11 cellular contexts compared by ENCODE assay signal in the genomic region with DNA sequence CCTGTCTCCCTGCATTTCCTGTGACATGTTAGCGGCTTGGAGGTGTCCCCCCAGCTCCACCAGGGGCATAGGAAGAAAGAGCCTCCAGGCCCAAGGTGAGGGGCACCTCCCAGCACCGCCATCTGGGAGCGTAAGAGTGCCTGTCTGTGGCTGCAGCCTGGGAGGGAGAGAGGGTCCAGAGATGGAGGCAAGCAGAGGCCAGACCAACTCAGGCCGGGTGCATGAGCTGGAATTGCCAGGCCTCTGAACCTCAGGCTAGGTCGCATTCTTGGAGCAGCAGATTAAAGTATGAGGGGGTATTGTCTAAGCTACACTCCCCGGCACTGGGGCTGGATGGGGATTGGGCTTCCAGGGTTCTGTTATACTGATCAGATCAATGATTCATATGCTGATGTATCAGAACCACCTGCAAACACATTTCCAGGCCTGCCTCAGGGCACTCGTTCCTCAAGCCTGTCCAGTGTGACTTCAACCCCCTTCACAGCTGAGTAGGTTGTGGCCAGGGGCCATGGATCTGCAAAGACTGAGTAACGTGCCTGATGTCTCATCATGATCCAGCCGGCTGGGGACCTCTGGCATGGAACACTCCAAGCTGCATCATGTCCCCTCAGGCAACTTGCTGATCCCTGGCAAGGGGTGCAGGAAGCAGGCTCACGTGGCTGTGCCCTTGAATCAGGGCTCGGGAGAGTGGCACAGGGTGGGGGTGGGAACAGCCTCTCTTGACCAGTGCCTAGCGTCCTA.
DNase-seq lines count a peak whose midpoint lies in the region; ATAC-seq, FAIRE-seq and TF ChIP-seq lines count a peak whose summit lies in the region.
"Had no signal": no experiment of that assay in that cellular context is flagged by ENCODE, and none has a peak within 500 bp of the region (broad histone marks: within the 10 kb centered on the region; RNA-seq: fewer than 3 reads in every experiment).

No MANE protein-coding gene starts in this region.

- RAD21 ChIA-PET in HCT116 (lab: Charles Lee; ENCODE audit: low non-redundant PET in 1 of 2, low total read pairs in 2 of 2, uncharacterized antibody in 2 of 2, unreplicated experiment in 2 of 2) = no interaction called here

- H3K79me2 ChIP-seq in HCT116 (ENCODE audit: insufficient read depth, low read length) = no peaks in the 10 kb centered on the region
- no peaks in the 10 kb centered on the region for H3K79me2 ChIP-seq in HepG2 (ENCODE audit: insufficient read depth, low read length)

- CTCF ChIA-PET in HCT116 (lab: Charles Lee) (no interaction called here), HepG2 (lab: Yijun Ruan, JAX; ENCODE audit: low intra/inter-chr PET ratio, low total read pairs) (no interaction called here)

- H3K9me3 ChIP-seq in HCT116 (ENCODE audit: control insufficient read depth in 1 of 2, insufficient read depth in 1 of 2, low read depth in 1 of 2, low read length in 2 of 2) (peaks cover 0 to 5% of the 10 kb centered on the region in 2 experiments; a peak in 1 of 4 replicates), HepG2 (ENCODE audit: low read length) (peaks cover 5% of the 10 kb centered on the region)

- H3K9me2 ChIP-seq in HCT116 (ENCODE audit: insufficient read depth) = no peaks in the 10 kb centered on the region

- H2AFZ ChIP-seq in HCT116 (ENCODE audit: low read depth, low read length, poor library complexity, severe bottlenecking) (no peak overlapping the region), HepG2 (ENCODE audit: low read length) (no peak overlapping the region)

- H3K36me3 Mint-ChIP-seq in glutamatergic neuron (ENCODE audit: unreplicated experiment) = no peaks in the 10 kb centered on the region

- no peak overlapping the region; the same call in 1 of the 2 replicates for H3K9ac ChIP-seq in HCT116 (ENCODE audit: low read length)
- H3K9ac ChIP-seq in HepG2 (ENCODE audit: insufficient read depth, low read depth, low read length) = peak overlapping the region; percentile 77

- TF ChIP-seq POLR2A in HCT116 (IDR thresholded peaks at IDR 0.05; ENCODE audit: borderline replicate concordance, extremely low read depth, insufficient read depth, insufficient read length) (no peak), HepG2 (IDR thresholded peaks at IDR 0.05; ENCODE audit: insufficient read depth in 1 of 2, low read depth in 2 of 2, low read length in 2 of 2) (no peak)

- H3K36me3 ChIP-seq in HCT116 (ENCODE audit: control insufficient read depth in 1 of 2, insufficient read depth in 2 of 2, low read length in 2 of 2) = no peaks in the 10 kb centered on the region
- no peaks in the 10 kb centered on the region for H3K36me3 ChIP-seq in HepG2 (replicated peaks in 1 of 2; ENCODE audit: control insufficient read depth in 1 of 2, insufficient read depth in 2 of 2, low read length in 2 of 2)

- H3K27ac Mint-ChIP-seq in glutamatergic neuron (ENCODE audit: unreplicated experiment) = no peak overlapping the region

- POLR2A ChIA-PET in HCT116 (lab: Charles Lee) = interaction anchor here (1.4 to 5.8 kb wide), 2 partner anchors 10 to 129 kb away, joined by 3 to 70 read pairs; a partner anchor contains a TSS
- POLR2A ChIA-PET in HepG2 (lab: Yijun Ruan, JAX) = interaction anchor here (0.7 to 36.8 kb wide), 10 partner anchors 7 to 138 kb away, joined by 3 to 1537 read pairs (median 30); a partner anchor contains a TSS

- intact Hi-C loops in HCT116 (cut with micrococcal nuclease) = no loop called here
- intact Hi-C loops in HepG2 (cut with micrococcal nuclease; ENCODE audit: unreplicated experiment) = loop anchor here (2.0 kb wide), 1 partner anchor 57 kb away; no protein-coding TSS in a partner anchor

- no peaks in the 10 kb centered on the region for H3K27me3 ChIP-seq in HCT116 (ENCODE audit: insufficient read depth, low read length)
- H3K27me3 ChIP-seq in HepG2 (ENCODE audit: control insufficient read depth in 1 of 2, insufficient read depth in 2 of 2, low read length in 2 of 2) = no peaks in the 10 kb centered on the region

- TF ChIP-seq CTCF in AG09319 (IDR thresholded peaks at IDR 0.05; ENCODE audit: low read depth, low read length) = no peak
- TF ChIP-seq CTCF in HCT116 (IDR thresholded peaks at IDR 0.05 in 2 of 3, conservative IDR thresholded peaks at IDR 0.05 in 1 of 3; ENCODE audit: borderline replicate concordance in 1 of 3, insufficient read depth in 1 of 3, low read depth in 2 of 3, low read length in 2 of 3) = no peak
- TF ChIP-seq CTCF in HepG2 (CRISPR knock-in tag; IDR thresholded peaks at IDR 0.05) = no peak
- no peak for TF ChIP-seq CTCF in glutamatergic neuron (IDR thresholded peaks at IDR 0.05; ENCODE audit: partially characterized antibody, unreplicated experiment)

- ATAC-seq in HCT116 (no peak), HepG2 (no peak), HG02588 (IDR thresholded peaks at IDR 0.05; ENCODE audit: unreplicated experiment) (no peak), HG02840 (IDR thresholded peaks at IDR 0.05; ENCODE audit: low FRiP score, unreplicated experiment) (no peak)

- H3K9me3 Mint-ChIP-seq in glutamatergic neuron (ENCODE audit: unreplicated experiment) = peaks cover 4% of the 10 kb centered on the region

- H3K4me2 ChIP-seq in HCT116 (ENCODE audit: low read length) (peak overlapping the region; percentile 59; the same call in 1 of the 2 replicates), HepG2 (ENCODE audit: low read depth, low read length) (no peak overlapping the region)

- no peak for TF ChIP-seq EP300 in HepG2 (IDR thresholded peaks at IDR 0.05; ENCODE audit: low read depth in 2 of 2, low read length in 2 of 2)
- no peak for TF ChIP-seq EP300 in HepG2 (CRISPR knock-in tag; IDR thresholded peaks at IDR 0.05; ENCODE audit: borderline replicate concordance)

- FAIRE-seq in HepG2 (lab: Jason Lieb, UNC) = no peak

- H3K4me3 Mint-ChIP-seq in glutamatergic neuron (ENCODE audit: unreplicated experiment) = no peak overlapping the region

- H3K27me3 Mint-ChIP-seq in glutamatergic neuron (ENCODE audit: unreplicated experiment) = peaks cover 8% of the 10 kb centered on the region

- H4K20me1 ChIP-seq in HCT116 (ENCODE audit: insufficient read depth) = no peaks in the 10 kb centered on the region
- H4K20me1 ChIP-seq in HepG2 (ENCODE audit: insufficient read depth, low read length) = no peaks in the 10 kb centered on the region

- WGBS in HepG2 (ENCODE audit: low lambda C conversion rate) = 87% methylated on average over 10 of the region's 12 CpGs

- DNase-seq in AG09319 (ENCODE audit: extremely low read depth, low read depth) (peak; percentile 38), HCT116 (ENCODE audit: low read depth, low spot score) (no peak), amniotic stem cell (lab: John Stamatoyannopoulos, UW) (peak; percentile 81), HepG2 (ENCODE audit: low spot score) (no peak), glutamatergic neuron (no peak), NCI-H2107 (lab: John Stamatoyannopoulos, UW) (no peak)
- DNase-seq: activated CD4-positive, alpha-beta T cell treated with anti-CD3 and anti-CD28 coated beads, Interleukin-2, amount 50 U/mL, for 48 hours; effector memory CD4-positive, alpha-beta T cell; NCI-H510A treated with DMSO at 0.1 percent for 48 hours had no signal

- H3K4me1 ChIP-seq in HCT116 (ENCODE audit: control insufficient read depth in 1 of 2, insufficient read depth in 2 of 2, low read length in 2 of 2) = peaks cover 34 to 49% of the 10 kb centered on the region in 2 experiments
- H3K4me1 ChIP-seq in HepG2 (ENCODE audit: insufficient read depth, low read length) = peaks cover 98% of the 10 kb centered on the region

- TF ChIP-seq RAD21 in HCT116 (IDR thresholded peaks at IDR 0.05; ENCODE audit: low read depth) (no peak), HepG2 (CRISPR knock-in tag; IDR thresholded peaks at IDR 0.05) (no peak)

- H3K4me3 ChIP-seq in HCT116 (replicated peaks in 1 of 2; ENCODE audit: low read depth in 1 of 2, low read length in 2 of 2) (no peak overlapping the region), HepG2 (replicated peaks in 1 of 3; ENCODE audit: insufficient read depth in 1 of 3, low read depth in 2 of 3, low read length in 3 of 3) (no peak overlapping the region)

- peaks cover 20% of the 10 kb centered on the region for H3K4me1 Mint-ChIP-seq in glutamatergic neuron (ENCODE audit: low read depth, unreplicated experiment)

- BruUV-seq in HCT116 (replicated peaks; lab: Mats Ljungman, UMichigan) (no TSS peak), HepG2 (replicated peaks; lab: Mats Ljungman, UMichigan) (no TSS peak)

- in situ Hi-C loops in HepG2 (cut with HindIII; ENCODE audit: extremely low pct_ligation_motif_present, low pct_unique_long_range_greater_than_20kb) = no loop called here

- peak overlapping the region; percentile 80 for H3K27ac ChIP-seq in HCT116 (ENCODE audit: low read depth, low read length)
- H3K27ac ChIP-seq in HepG2 (ENCODE audit: extremely low read length, insufficient read depth, low read length) = peak overlapping the region; percentile 97

TF ChIP-seq in HCT116, 20 proteins besides CTCF, POLR2A, EP300 and RAD21 (continues in another document):
- TF ChIP-seq POLR2AphosphoS5 (IDR thresholded peaks at IDR 0.05; ENCODE audit: low read depth, low read length) (no peak), ELF1 (IDR thresholded peaks at IDR 0.05; ENCODE audit: borderline replicate concordance, low read depth) (no peak)
- TF ChIP-seq, protein P1, sequence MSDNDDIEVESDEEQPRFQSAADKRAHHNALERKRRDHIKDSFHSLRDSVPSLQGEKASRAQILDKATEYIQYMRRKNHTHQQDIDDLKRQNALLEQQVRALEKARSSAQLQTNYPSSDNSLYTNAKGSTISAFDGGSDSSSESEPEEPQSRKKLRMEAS (IDR thresholded peaks at IDR 0.05) = no peak

TF ChIP-seq in HepG2, 621 proteins besides CTCF, POLR2A, EP300 and RAD21 (continues in another document):
- TF ChIP-seq FOXC1 (CRISPR knock-in tag; IDR thresholded peaks at IDR 0.05; ENCODE audit: borderline replicate concordance) (0 out of 2 replicates have a peak, but pooled peaks have one; percentile 8), ZNF567 (CRISPR knock-in tag; IDR thresholded peaks at IDR 0.05; ENCODE audit: borderline replicate concordance) (0 out of 2 replicates have a peak, but pooled peaks have one; percentile 36), TBX2 (CRISPR knock-in tag; IDR thresholded peaks at IDR 0.05; ENCODE audit: borderline replicate concordance) (0 out of 2 replicates have a peak, but pooled peaks have one; percentile 21), ZSCAN25 (CRISPR knock-in tag; IDR thresholded peaks at IDR 0.05) (no peak), ZBTB38 (CRISPR knock-in tag; IDR thresholded peaks at IDR 0.05) (0 out of 2 replicates have a peak, but pooled peaks have one; percentile 6), AGO2 (optimal IDR thresholded peaks at IDR 0.05; ENCODE audit: low read depth, low read length) (peak; percentile 25), HES4 (CRISPR knock-in tag; IDR thresholded peaks at IDR 0.05; ENCODE audit: borderline replicate concordance) (0 out of 2 replicates have a peak, but pooled peaks have one; percentile 9)

Comparison
In these comparisons a context has a peak if more than half of its experiments do, and no peak if none do; other contexts are left out.
1. DNase-seq: peak in AG09319 (single experiment) and amniotic stem cell (single experiment); none in HCT116 (single experiment), HepG2 (single experiment), glutamatergic neuron (single experiment) and NCI-H2107 (single experiment).